In the genomic region with DNA sequence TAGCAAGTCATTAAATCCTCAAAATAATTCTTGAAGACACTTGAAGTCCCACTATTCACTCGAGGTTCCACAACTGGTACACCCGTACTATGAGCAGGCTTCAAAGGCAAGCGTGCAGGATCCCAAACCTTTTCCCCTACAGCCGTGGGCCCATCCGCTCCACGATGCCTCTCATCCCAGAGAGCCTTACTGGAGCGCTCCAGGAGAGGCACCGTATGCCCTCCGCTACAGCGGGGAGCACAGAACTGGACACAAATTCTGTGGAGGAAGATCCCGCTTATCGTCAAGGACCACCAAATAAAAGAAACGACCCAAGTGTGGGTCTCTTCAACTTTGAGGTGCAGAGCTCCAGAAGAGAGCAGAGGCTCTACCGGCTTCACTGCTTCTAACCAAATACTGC, we compare ENCODE assay signal across 8 cellular contexts. TPM values are rescaled to one million over a fixed set of nuclear protein-coding genes. Genes with fewer than 3 reads are reported as not detected.
DNase-seq lines count a peak whose midpoint lies in the region; ATAC-seq and TF ChIP-seq lines count a peak whose summit lies in the region.

No MANE protein-coding gene starts in this region.

- peaks cover 0 to 11% of the 10 kb centered on the region in 2 experiments; a peak in 1 of 4 replicates for H3K4me1 ChIP-seq in SK-N-SH (ENCODE audit: control insufficient read depth in 1 of 2, insufficient read depth in 2 of 2, low read depth in 1 of 2, low read length in 1 of 2)
- H3K4me1 ChIP-seq in rectal smooth muscle tissue (ENCODE audit: control insufficient read depth, insufficient read depth, low read length) = peaks cover 7% of the 10 kb centered on the region

- POLR2A ChIA-PET in SK-N-SH (lab: Yijun Ruan, JAX) = interaction anchor here (0.6 to 1.4 kb wide), 5 partner anchors 8 to 449 kb away, joined by 3 to 6 read pairs (median 3); no protein-coding TSS in a partner anchor

- no peaks in the 10 kb centered on the region for H3K9me3 ChIP-seq in SK-N-SH

- TF ChIP-seq EP300 in SK-N-SH (IDR thresholded peaks at IDR 0.05; ENCODE audit: borderline replicate concordance in 1 of 2, low read depth in 1 of 2, low read length in 1 of 2) = no peak

- H3K4me3 ChIP-seq in GM08714 (ENCODE audit: low read length) (peak overlapping the region; percentile 71), SK-N-SH (ENCODE audit: low read depth in 2 of 2, low read length in 1 of 2) (peak overlapping the region; percentile 74 to 79), foreskin fibroblast (ENCODE audit: low read depth in 1 of 2, low read length in 2 of 2) (peak overlapping the region; percentile 78 to 96), rectal smooth muscle tissue (ENCODE audit: low read length) (peak overlapping the region; percentile 99)

- TF ChIP-seq RAD21 in SK-N-SH (IDR thresholded peaks at IDR 0.05; ENCODE audit: low read length) = no peak

- CTCF ChIA-PET in SK-N-SH (lab: Yijun Ruan, JAX) = interaction anchor here (1.1 to 3.5 kb wide), 6 partner anchors 20 to 151 kb away, joined by 3 to 22 read pairs (median 6); partner anchors contain the start of gene AQP7

- DNase-seq in SK-N-SH (peak; percentile 21), foreskin fibroblast (peak in 1 of 2 donors; percentile 20), midbrain (lab: John Stamatoyannopoulos, UW) (no peak), glomerular visceral epithelial cell (ENCODE audit: extremely low spot score) (no peak), NCI-H2171 treated with DMSO at 0.1 percent for 48 hours (lab: John Stamatoyannopoulos, UW) (no peak)

- no peak for ATAC-seq in GM18909 (IDR thresholded peaks at IDR 0.05; ENCODE audit: poor library complexity, unreplicated experiment)

- no peak overlapping the region for H2AFZ ChIP-seq in SK-N-SH (ENCODE audit: low read depth)

- H3K9ac ChIP-seq in SK-N-SH (peak overlapping the region; percentile 69), rectal smooth muscle tissue (ENCODE audit: low read length) (peak overlapping the region; percentile 66)

- TF ChIP-seq CTCF in SK-N-SH (IDR thresholded peaks at IDR 0.05) (no peak), foreskin fibroblast (IDR thresholded peaks at IDR 0.05; ENCODE audit: low read depth, low read length) (no peak)

- no peaks in the 10 kb centered on the region for H3K9me2 ChIP-seq in SK-N-SH

- H3F3A ChIP-seq in SK-N-SH (replicated peaks; ENCODE audit: insufficient read depth) = peaks cover 4% of the 10 kb centered on the region

- H4K20me1 ChIP-seq in SK-N-SH (ENCODE audit: insufficient read depth) = no peaks in the 10 kb centered on the region

- H3K27ac ChIP-seq in SK-N-SH (ENCODE audit: low read depth in 2 of 2, low read length in 1 of 2) = peak overlapping the region in 1 of 2 experiments; percentile 42; a peak in 1 of 4 replicates
- peak overlapping the region; percentile 11 for H3K27ac ChIP-seq in rectal smooth muscle tissue (ENCODE audit: low read depth, low read length)

- H3K79me2 ChIP-seq in SK-N-SH (ENCODE audit: insufficient read depth) = peaks cover 36% of the 10 kb centered on the region

- WGBS in SK-N-SH (ENCODE audit: low lambda C conversion rate) = 3% methylated on average over 13 of the region's 14 CpGs

- H3K4me2 ChIP-seq in SK-N-SH = peak overlapping the region; percentile 85

- H3K36me3 ChIP-seq in SK-N-SH (replicated peaks in 1 of 2; ENCODE audit: control insufficient read depth in 1 of 2, insufficient read depth in 2 of 2, low read length in 1 of 2) (peaks cover 34 to 35% of the 10 kb centered on the region in 2 experiments), rectal smooth muscle tissue (ENCODE audit: control insufficient read depth, insufficient read depth, low read length) (peaks cover 23% of the 10 kb centered on the region)

- H3K27me3 ChIP-seq in SK-N-SH (ENCODE audit: insufficient read depth) = no peaks in the 10 kb centered on the region
- H3K27me3 ChIP-seq in rectal smooth muscle tissue (ENCODE audit: control insufficient read depth, insufficient read depth, low read length) = no peaks in the 10 kb centered on the region

TF ChIP-seq in SK-N-SH, 30 proteins besides CTCF, POLR2A, EP300 and RAD21:
- TF ChIP-seq NFIC (IDR thresholded peaks at IDR 0.05; ENCODE audit: borderline replicate concordance) (no peak), ELF1 (IDR thresholded peaks at IDR 0.05) (no peak), FOXJ3 (CRISPR knock-in tag; IDR thresholded peaks at IDR 0.05) (no peak), JUND (IDR thresholded peaks at IDR 0.05) (no peak), RXRA (IDR thresholded peaks at IDR 0.05; ENCODE audit: borderline replicate concordance, low read depth) (no peak), SMC3 (IDR thresholded peaks at IDR 0.05; ENCODE audit: low read depth, low read length) (no peak), RFX5 (IDR thresholded peaks at IDR 0.05; ENCODE audit: low read length) (no peak), GATA2 (CRISPR knock-in tag; IDR thresholded peaks at IDR 0.05) (no peak), PBX3 (IDR thresholded peaks at IDR 0.05) (no peak), MXI1 (IDR thresholded peaks at IDR 0.05; ENCODE audit: low read depth, low read length) (no peak), REST (IDR thresholded peaks at IDR 0.05; ENCODE audit: low read depth, low read length) (no peak)
- TF ChIP-seq, protein P1, sequence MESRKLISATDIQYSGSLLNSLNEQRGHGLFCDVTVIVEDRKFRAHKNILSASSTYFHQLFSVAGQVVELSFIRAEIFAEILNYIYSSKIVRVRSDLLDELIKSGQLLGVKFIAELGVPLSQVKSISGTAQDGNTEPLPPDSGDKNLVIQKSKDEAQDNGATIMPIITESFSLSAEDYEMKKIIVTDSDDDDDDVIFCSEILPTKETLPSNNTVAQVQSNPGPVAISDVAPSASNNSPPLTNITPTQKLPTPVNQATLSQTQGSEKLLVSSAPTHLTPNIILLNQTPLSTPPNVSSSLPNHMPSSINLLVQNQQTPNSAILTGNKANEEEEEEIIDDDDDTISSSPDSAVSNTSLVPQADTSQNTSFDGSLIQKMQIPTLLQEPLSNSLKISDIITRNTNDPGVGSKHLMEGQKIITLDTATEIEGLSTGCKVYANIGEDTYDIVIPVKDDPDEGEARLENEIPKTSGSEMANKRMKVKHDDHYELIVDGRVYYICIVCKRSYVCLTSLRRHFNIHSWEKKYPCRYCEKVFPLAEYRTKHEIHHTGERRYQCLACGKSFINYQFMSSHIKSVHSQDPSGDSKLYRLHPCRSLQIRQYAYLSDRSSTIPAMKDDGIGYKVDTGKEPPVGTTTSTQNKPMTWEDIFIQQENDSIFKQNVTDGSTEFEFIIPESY (IDR thresholded peaks at IDR 0.05; ENCODE audit: borderline replicate concordance, low read depth) = no peak

RNA-seq across cellular contexts. Expression of gene NOL6, which starts 0.5 kb away (rescaled TPM):
- polyA plus RNA-seq in SK-N-SH (2012; rRNA removed) = 52.2 and 61.3 TPM in 2 replicates
- polyA plus RNA-seq in SK-N-SH (2012; cell fraction: cytosol; rRNA removed) = 22.6 and 31.3 TPM in 2 replicates
- 99.2 and 107 TPM in 2 replicates for polyA plus RNA-seq in SK-N-SH (2012; cell fraction: nucleus; rRNA removed)

RNA-seq across cellular contexts. Expression of gene AQP3, which starts 25.8 kb away (rescaled TPM):
- polyA plus RNA-seq in SK-N-SH (2012; rRNA removed) = 0.52 and 0.64 TPM in 2 replicates
- polyA plus RNA-seq in SK-N-SH (2012; cell fraction: cytosol; rRNA removed) = 0.49 and 0.55 TPM in 2 replicates
- polyA plus RNA-seq in SK-N-SH (2012; cell fraction: nucleus; rRNA removed) = 0.62 and 0.94 TPM in 2 replicates

RNA-seq across cellular contexts. Expression of gene ANKRD18B, which starts 50.8 kb away (rescaled TPM):
- 2.3 and 2.7 TPM in 2 replicates for polyA plus RNA-seq in SK-N-SH (2012; rRNA removed)
- polyA plus RNA-seq in SK-N-SH (2012; cell fraction: cytosol; rRNA removed) = 3.3 TPM in 2 replicates
- 1.3 and 2.2 TPM in 2 replicates for polyA plus RNA-seq in SK-N-SH (2012; cell fraction: nucleus; rRNA removed)
